In the genomic region with DNA sequence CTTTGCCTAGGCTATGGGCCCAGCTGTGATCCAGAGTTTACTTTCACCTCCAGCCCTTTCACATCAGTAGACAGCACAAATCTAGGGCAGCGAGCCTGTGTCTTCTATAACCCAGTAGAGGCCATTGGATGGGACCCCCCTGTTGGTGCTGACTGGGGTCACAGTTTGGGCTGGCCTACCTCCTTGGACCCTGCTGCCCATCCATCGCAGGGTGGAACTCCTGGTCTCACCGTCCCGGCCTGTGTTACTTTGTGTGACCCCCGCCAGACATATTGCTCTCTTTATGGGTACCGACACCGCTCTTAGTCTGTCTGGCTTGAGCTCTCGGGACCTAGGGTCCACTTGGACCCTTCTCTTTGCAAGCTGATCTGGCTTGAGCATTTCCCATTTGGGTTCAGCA, we compare ENCODE assay signal across 7 cellular contexts.
"Had no signal": no experiment of that assay in that cellular context is flagged by ENCODE, and none has a peak within 500 bp of the region (broad histone marks: within the 10 kb centered on the region; RNA-seq: fewer than 3 reads in every experiment).

No MANE protein-coding gene starts in this region.

- FAIRE-seq: H1, H54, HTR-8/SVneo had no signal

- H3K4me3 Mint-ChIP-seq: GM23338, H9 had no signal

- H3K9me3 Mint-ChIP-seq: GM23338, H9 had no signal

- H3K27ac Mint-ChIP-seq: GM23338 had no signal

- H3K4me3 ChIP-seq: GM23338 had no signal

- H2AFZ ChIP-seq: GM23338 had no signal

- DNase-seq: H9, HCEC 1CT, IMR-90 had no signal

- H3K4me2 ChIP-seq: GM23338 had no signal
